Comparison of ENCODE assay signal across 26 cellular contexts in the genomic region with DNA sequence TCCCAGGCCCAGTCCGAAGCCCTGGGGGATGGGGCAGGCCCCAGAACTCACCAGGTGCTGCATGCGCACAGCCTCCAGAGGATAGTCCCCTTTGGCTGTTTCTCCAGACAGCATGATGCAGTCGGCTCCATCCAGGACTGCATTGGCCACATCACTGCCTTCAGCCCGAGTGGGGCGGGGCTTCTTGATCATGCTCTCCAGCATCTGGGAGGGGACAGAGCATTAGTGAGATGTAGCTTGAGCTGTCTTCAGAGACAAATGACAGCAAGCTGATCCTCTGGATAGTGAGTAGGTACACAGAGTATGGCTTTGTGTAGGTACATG. TPM values are rescaled to one million over a fixed set of nuclear protein-coding genes. Genes with fewer than 3 reads are reported as not detected.
DNase-seq lines count a peak whose midpoint lies in the region; ATAC-seq and TF ChIP-seq lines count a peak whose summit lies in the region.
"Had no signal": no experiment of that assay in that cellular context is flagged by ENCODE, and none has a peak within 500 bp of the region (broad histone marks: within the 10 kb centered on the region; RNA-seq: fewer than 3 reads in every experiment).

No MANE protein-coding gene starts in this region.

- H2AFZ ChIP-seq in osteoblast (ENCODE audit: low read length) = no peak overlapping the region

- H3K4me1 ChIP-seq in osteoblast (ENCODE audit: insufficient read depth, low read length) = peaks cover 18% of the 10 kb centered on the region
- H3K4me1 ChIP-seq: left lung had no signal

- peaks cover 83% of the 10 kb centered on the region for H4K20me1 ChIP-seq in osteoblast (ENCODE audit: insufficient read depth, low read length)

- H3K4me1 Mint-ChIP-seq in activated naive CD8-positive, alpha-beta T cell treated with anti-CD3 and anti-CD28 coated beads, Interleukin-2, amount 50 U/mL, for 24 hours = peaks cover 34% of the 10 kb centered on the region
- H3K4me1 Mint-ChIP-seq in activated naive CD8-positive, alpha-beta T cell treated with anti-CD3 and anti-CD28 coated beads for 36 hours = peaks cover 21% of the 10 kb centered on the region
- H3K4me1 Mint-ChIP-seq: neural crest cell had no signal

- peak overlapping the region; percentile 14 for H3K27ac Mint-ChIP-seq in activated naive CD8-positive, alpha-beta T cell treated with anti-CD3 and anti-CD28 coated beads, Interleukin-2, amount 50 U/mL, for 24 hours
- H3K27ac Mint-ChIP-seq in activated naive CD8-positive, alpha-beta T cell treated with anti-CD3 and anti-CD28 coated beads for 36 hours = no peak overlapping the region
- H3K27ac Mint-ChIP-seq: T-helper 2 cell treated with Interferon-gamma antibody and Interleukin-4, amounts not matched to agents 5 μg/mL and 100 μg/mL, for 36 hours had no signal

- no peaks in the 10 kb centered on the region for H3K27me3 ChIP-seq in osteoblast (ENCODE audit: insufficient read depth, low read length)
- H3K27me3 ChIP-seq: breast epithelium, left lung, right atrium auricular region had no signal

- H3K27me3 Mint-ChIP-seq in activated naive CD8-positive, alpha-beta T cell treated with anti-CD3 and anti-CD28 coated beads, Interleukin-2, amount 50 U/mL, for 24 hours = no peaks in the 10 kb centered on the region
- no peaks in the 10 kb centered on the region for H3K27me3 Mint-ChIP-seq in activated naive CD8-positive, alpha-beta T cell treated with anti-CD3 and anti-CD28 coated beads for 36 hours
- H3K27me3 Mint-ChIP-seq: IgD-negative memory B cell; memory B cell; stimulated activated naive CD8-positive, alpha-beta T cell treated with anti-CD3 and anti-CD28 coated beads, Interleukin-15, amount 100 ng/mL, for 72 hours had no signal

- H3K4me3 ChIP-seq in osteoblast (ENCODE audit: insufficient read depth, low read length) = no peak overlapping the region
- H3K4me3 ChIP-seq: breast epithelium, left lung, right atrium auricular region, thoracic aorta had no signal

- peaks cover 98% of the 10 kb centered on the region for H3K36me3 ChIP-seq in osteoblast (ENCODE audit: insufficient read depth, low read length)

- H3K36me3 Mint-ChIP-seq in activated naive CD8-positive, alpha-beta T cell treated with anti-CD3 and anti-CD28 coated beads, Interleukin-2, amount 50 U/mL, for 24 hours (ENCODE audit: low read depth) = peaks cover 98% of the 10 kb centered on the region
- H3K36me3 Mint-ChIP-seq in activated naive CD8-positive, alpha-beta T cell treated with anti-CD3 and anti-CD28 coated beads for 36 hours = peaks cover 80% of the 10 kb centered on the region

- DNase-seq in NCI-H82 (lab: John Stamatoyannopoulos, UW) (peak; percentile 28), NCI-H82 treated with DMSO at 0.1 percent for 48 hours (lab: John Stamatoyannopoulos, UW; ENCODE audit: unreplicated experiment) (no peak), osteoblast (ENCODE audit: insufficient read length, low spot score, missing footprints) (peak; percentile 55), CD1c-positive myeloid dendritic cell (ENCODE audit: extremely low spot score) (no peak), NCI-H187 treated with DMSO at 0.1 percent for 48 hours (lab: John Stamatoyannopoulos, UW) (no peak)
- DNase-seq in activated naive CD8-positive, alpha-beta T cell treated with anti-CD3 and anti-CD28 coated beads, Interleukin-2, amount 50 U/mL, for 24 hours = no peak
- no peak for DNase-seq in activated naive CD8-positive, alpha-beta T cell treated with anti-CD3 and anti-CD28 coated beads for 36 hours
- DNase-seq: 8988T; activated CD4-positive, alpha-beta T cell treated with anti-CD3 and anti-CD28 coated beads, Interleukin-2, amount 50 U/mL, for 1 hour; activated gamma-delta T cell treated with Interleukin-2 at 50 U/mL for 16 hours; CD4-positive, CD25-positive, alpha-beta regulatory T cell; GOT3; left lung; MV-4-11; NCI-H1436 treated with DMSO at 0.1 percent for 48 hours; small intestine; stimulated activated CD8-positive, alpha-beta memory T cell treated with anti-CD3 and anti-CD28 coated beads, Interleukin-4, amount 100 ng/mL, for 48 hours; stimulated activated naive CD8-positive, alpha-beta T cell treated with anti-CD3 and anti-CD28 coated beads, Interleukin-15, amount 100 ng/mL, for 72 hours had no signal

- peak overlapping the region; percentile 17 for H3K4me3 Mint-ChIP-seq in activated naive CD8-positive, alpha-beta T cell treated with anti-CD3 and anti-CD28 coated beads, Interleukin-2, amount 50 U/mL, for 24 hours
- no peak overlapping the region for H3K4me3 Mint-ChIP-seq in activated naive CD8-positive, alpha-beta T cell treated with anti-CD3 and anti-CD28 coated beads for 36 hours
- H3K4me3 Mint-ChIP-seq: CD4-positive, CD25-positive, alpha-beta regulatory T cell; IgD-negative memory B cell; memory B cell; neural crest cell; stimulated activated naive CD8-positive, alpha-beta T cell treated with anti-CD3 and anti-CD28 coated beads, Interleukin-15, amount 100 ng/mL, for 72 hours; T-helper 2 cell treated with Interferon-gamma antibody and Interleukin-4, amounts not matched to agents 5 μg/mL and 100 μg/mL, for 36 hours had no signal

- no peak for ATAC-seq in activated naive CD8-positive, alpha-beta T cell treated with anti-CD3 and anti-CD28 coated beads, Interleukin-2, amount 50 U/mL, for 24 hours
- ATAC-seq: left lung; stimulated activated naive CD8-positive, alpha-beta T cell treated with anti-CD3 and anti-CD28 coated beads, Interleukin-15, amount 100 ng/mL, for 72 hours had no signal

- H3K79me2 ChIP-seq in osteoblast (ENCODE audit: insufficient read depth, low read length) = peaks cover 81% of the 10 kb centered on the region

- H3K27ac ChIP-seq in cingulate gyrus (ENCODE audit: low read depth, low read length) (peak overlapping the region; percentile 20), osteoblast (ENCODE audit: low read depth, low read length) (no peak overlapping the region)
- H3K27ac ChIP-seq: breast epithelium, left lung, right atrium auricular region, thoracic aorta had no signal

- no peak overlapping the region for H3K4me2 ChIP-seq in osteoblast (ENCODE audit: insufficient read depth, low read length)

- no peaks in the 10 kb centered on the region for H3K9me3 ChIP-seq in osteoblast (ENCODE audit: low read depth, low read length)
- H3K9me3 ChIP-seq: breast epithelium, left lung, right atrium auricular region, thoracic aorta had no signal

- no peaks in the 10 kb centered on the region for H3K9me3 Mint-ChIP-seq in activated naive CD8-positive, alpha-beta T cell treated with anti-CD3 and anti-CD28 coated beads, Interleukin-2, amount 50 U/mL, for 24 hours
- no peaks in the 10 kb centered on the region for H3K9me3 Mint-ChIP-seq in activated naive CD8-positive, alpha-beta T cell treated with anti-CD3 and anti-CD28 coated beads for 36 hours
- H3K9me3 Mint-ChIP-seq: CD4-positive, CD25-positive, alpha-beta regulatory T cell; IgD-negative memory B cell; memory B cell; neural crest cell; stimulated activated naive CD8-positive, alpha-beta T cell treated with anti-CD3 and anti-CD28 coated beads, Interleukin-15, amount 100 ng/mL, for 72 hours; T-helper 2 cell treated with Interferon-gamma antibody and Interleukin-4, amounts not matched to agents 5 μg/mL and 100 μg/mL, for 36 hours had no signal

- no peak for TF ChIP-seq CTCF in osteoblast (IDR thresholded peaks at IDR 0.05; ENCODE audit: extremely low read depth, low read depth, low read length)

RNA-seq across cellular contexts. Expression of gene GRAMD2A, which starts 9.1 kb away (rescaled TPM):
- total RNA-seq in activated naive CD8-positive, alpha-beta T cell treated with anti-CD3 and anti-CD28 coated beads for 36 hours = not detected
- total RNA-seq in osteoblast = not detected in 2 replicates
- total RNA-seq: CD4-positive, CD25-positive, alpha-beta regulatory T cell had no signal

RNA-seq across cellular contexts. Expression of gene PKM, which starts 24.4 kb away (rescaled TPM):
- total RNA-seq in activated naive CD8-positive, alpha-beta T cell treated with anti-CD3 and anti-CD28 coated beads for 36 hours = 1,000 to 10,000 TPM; 2,301 to 2,323 TPM
- total RNA-seq in osteoblast = 1,919 and 2,299 TPM in 2 replicates

Comparison
In these comparisons a context has a peak if more than half of its experiments do, and no peak if none do; other contexts are left out.
1. DNase-seq: peak in NCI-H82 (single experiment) and osteoblast (single experiment); none in NCI-H82 treated with DMSO at 0.1 percent for 48 hours (single experiment), activated naive CD8-positive, alpha-beta T cell treated with anti-CD3 and anti-CD28 coated beads, Interleukin-2, amount 50 U/mL, for 24 hours (single experiment), activated naive CD8-positive, alpha-beta T cell treated with anti-CD3 and anti-CD28 coated beads for 36 hours (single experiment), CD1c-positive myeloid dendritic cell (single experiment) and NCI-H187 treated with DMSO at 0.1 percent for 48 hours (single experiment).